In genomic region chr13:84983321-84983720, GRCh38 we compare ENCODE assay signal across 26 cellular contexts.
"Had no signal": no experiment of that assay in that cellular context is flagged by ENCODE, and none has a peak within 500 bp of the region (broad histone marks: within the 10 kb centered on the region; RNA-seq: fewer than 3 reads in every experiment).

No MANE protein-coding gene starts in this region.

- H3K4me3 ChIP-seq: coronary artery, esophagus muscularis mucosa, gastrocnemius medialis, heart right ventricle, lung, sigmoid colon, skin epidermis, testis, tibial nerve, upper lobe of right lung, vagina had no signal

- DNase-seq: effector CD8-positive, alpha-beta T cell; gastrocnemius medialis; heart right ventricle; hypothalamus; immature natural killer cell; kidney; left cardiac atrium; left ventricle myocardium superior; mesenchymal stem cell; naive B cell; sigmoid colon; stimulated activated CD4-positive, alpha-beta T cell treated with anti-CD3 and anti-CD28 coated beads, Interleukin-2, amount 100 ng/mL, for 24 hours; stimulated activated CD4-positive, alpha-beta T cell treated with anti-CD3 and anti-CD28 coated beads, Interleukin-4, amount 100 ng/mL, for 4 hours; stimulated activated naive B cell treated with anti-CD40 and anti-IgM and Interleukin-4, amounts not matched to agents 10 μg/mL and 1 μg/mL and 100 μg/mL, for 72 hours; stimulated activated naive CD8-positive, alpha-beta T cell treated with anti-CD3 and anti-CD28 coated beads, Interleukin-15, amount 100 ng/mL, for 72 hours; testis; upper lobe of right lung had no signal

- H3K27ac Mint-ChIP-seq: immature natural killer cell; stimulated activated naive B cell treated with anti-CD40 and anti-IgM and Interleukin-4, amounts not matched to agents 10 μg/mL and 1 μg/mL and 100 μg/mL, for 72 hours; stimulated activated naive CD8-positive, alpha-beta T cell treated with anti-CD3 and anti-CD28 coated beads, Interleukin-15, amount 100 ng/mL, for 72 hours had no signal

- H2AFZ ChIP-seq: parathyroid adenoma had no signal

- H3K4me3 Mint-ChIP-seq: immature natural killer cell; nephron; stimulated activated naive B cell treated with anti-CD40 and anti-IgM and Interleukin-4, amounts not matched to agents 10 μg/mL and 1 μg/mL and 100 μg/mL, for 72 hours; stimulated activated naive CD8-positive, alpha-beta T cell treated with anti-CD3 and anti-CD28 coated beads, Interleukin-15, amount 100 ng/mL, for 72 hours had no signal

- H3K4me1 ChIP-seq: esophagus muscularis mucosa, gastrocnemius medialis, heart right ventricle, parathyroid adenoma, sigmoid colon, testis, tibial nerve, upper lobe of right lung, vagina had no signal

- H3K27me3 Mint-ChIP-seq: naive B cell; stimulated activated naive B cell treated with anti-CD40 and anti-IgM and Interleukin-4, amounts not matched to agents 10 μg/mL and 1 μg/mL and 100 μg/mL, for 72 hours; stimulated activated naive CD8-positive, alpha-beta T cell treated with anti-CD3 and anti-CD28 coated beads, Interleukin-15, amount 100 ng/mL, for 72 hours had no signal

- H3K9me3 Mint-ChIP-seq: naive B cell; nephron; stimulated activated naive CD8-positive, alpha-beta T cell treated with anti-CD3 and anti-CD28 coated beads, Interleukin-15, amount 100 ng/mL, for 72 hours had no signal

- H3K27ac ChIP-seq: coronary artery, epithelial cell of prostate, esophagus muscularis mucosa, gastrocnemius medialis, heart right ventricle, parathyroid adenoma, sigmoid colon, skin epidermis, testis, tibial nerve, upper lobe of right lung, vagina had no signal

- H3K9me3 ChIP-seq: esophagus muscularis mucosa, gastrocnemius medialis, heart right ventricle, sigmoid colon, testis, tibial nerve, upper lobe of right lung, vagina had no signal

- H3K79me2 ChIP-seq: parathyroid adenoma had no signal

- H3K9ac ChIP-seq: parathyroid adenoma had no signal

- H3K27me3 ChIP-seq: esophagus muscularis mucosa, gastrocnemius medialis, heart right ventricle, sigmoid colon, testis, tibial nerve, upper lobe of right lung, vagina had no signal

- H3K4me1 Mint-ChIP-seq: immature natural killer cell; nephron; stimulated activated naive CD8-positive, alpha-beta T cell treated with anti-CD3 and anti-CD28 coated beads, Interleukin-15, amount 100 ng/mL, for 72 hours had no signal

- ATAC-seq: gastrocnemius medialis; heart right ventricle; left cardiac atrium; left ventricle myocardium superior; stimulated activated naive B cell treated with anti-CD40 and anti-IgM and Interleukin-4, amounts not matched to agents 10 μg/mL and 1 μg/mL and 100 μg/mL, for 72 hours; stimulated activated naive CD8-positive, alpha-beta T cell treated with anti-CD3 and anti-CD28 coated beads, Interleukin-15, amount 100 ng/mL, for 72 hours; upper lobe of right lung had no signal

- H3K36me3 Mint-ChIP-seq: immature natural killer cell; naive B cell; stimulated activated naive B cell treated with anti-CD40 and anti-IgM and Interleukin-4, amounts not matched to agents 10 μg/mL and 1 μg/mL and 100 μg/mL, for 72 hours had no signal

- H3K36me3 ChIP-seq: esophagus muscularis mucosa, gastrocnemius medialis, heart right ventricle, sigmoid colon, tibial nerve, upper lobe of right lung, vagina had no signal
